Comparison of ENCODE assay signal across 9 cellular contexts in genomic region chr17:47276868-47277267, GRCh38. TPM values are rescaled to one million over a fixed set of nuclear protein-coding genes. Genes with fewer than 3 reads are reported as not detected.
DNase-seq lines count a peak whose midpoint lies in the region; ATAC-seq, FAIRE-seq and TF ChIP-seq lines count a peak whose summit lies in the region.
"Had no signal": no experiment of that assay in that cellular context is flagged by ENCODE, and none has a peak within 500 bp of the region (broad histone marks: within the 10 kb centered on the region; RNA-seq: fewer than 3 reads in every experiment).

No MANE protein-coding gene starts in this region.

- H3K4me3 ChIP-seq in SK-N-SH (ENCODE audit: low read depth in 2 of 2, low read length in 1 of 2) (no peak overlapping the region), bronchial epithelial cell (ENCODE audit: low read depth, low read length) (no peak overlapping the region), lower leg skin (ENCODE audit: low read depth, poor library complexity, severe bottlenecking) (no peak overlapping the region), vagina (no peak overlapping the region)

- TF ChIP-seq RAD21 in SK-N-SH (IDR thresholded peaks at IDR 0.05; ENCODE audit: low read length): no peak

- intact Hi-C loops in lower leg skin (cut with DNase I; ENCODE audit: low total_unique reads) (no loop called here), vagina (cut with DNase I) (loop anchor here (5.0 kb wide), 1 partner anchor 40 kb away; no protein-coding TSS in a partner anchor)

- ATAC-seq in SK-N-SH treated with all-trans-retinoic acid at 6 μM for 48 hours: peak; percentile 57
- no peak for ATAC-seq in GM21529 (IDR thresholded peaks at IDR 0.05; ENCODE audit: unreplicated experiment)
- ATAC-seq in HG02571 (IDR thresholded peaks at IDR 0.05; ENCODE audit: unreplicated experiment): no peak

- H3F3A ChIP-seq in SK-N-SH (replicated peaks; ENCODE audit: insufficient read depth): peaks cover 12% of the 10 kb centered on the region

- no peak for FAIRE-seq in bronchial epithelial cell (lab: Jason Lieb, UNC)
- no peak for FAIRE-seq in H54 (lab: Jason Lieb, UNC)

- 74% methylated on average over 10 of the region's 10 CpGs for WGBS in SK-N-SH (ENCODE audit: low lambda C conversion rate)
- WGBS in lower leg skin, 2 donors: 17 to 19% methylated on average over 10 of the region's 10 CpGs

- H3K27ac ChIP-seq in SK-N-SH (ENCODE audit: low read depth in 2 of 2, low read length in 1 of 2): no peak overlapping the region; a peak in 1 of 4 replicates
- H3K27ac ChIP-seq in vagina: peak overlapping the region; percentile 85
- H3K27ac ChIP-seq: C4-2B had no signal

- no peaks in the 10 kb centered on the region for H3K36me3 ChIP-seq in SK-N-SH (replicated peaks in 1 of 2; ENCODE audit: control insufficient read depth in 1 of 2, insufficient read depth in 2 of 2, low read length in 1 of 2)
- H3K36me3 ChIP-seq in bronchial epithelial cell (ENCODE audit: control insufficient read depth, insufficient read depth, low read length): no peaks in the 10 kb centered on the region
- H3K36me3 ChIP-seq in vagina: no peaks in the 10 kb centered on the region

- POLR2A ChIA-PET in SK-N-SH (lab: Yijun Ruan, JAX): interaction anchor here (1.6 kb wide), 1 partner anchor 9 kb away, joined by 5 read pairs; no protein-coding TSS in a partner anchor

- H3K9ac ChIP-seq in SK-N-SH: no peak overlapping the region

- H3K9me3 ChIP-seq in SK-N-SH (no peaks in the 10 kb centered on the region), vagina (no peaks in the 10 kb centered on the region)

- peaks cover 34 to 44% of the 10 kb centered on the region in 2 experiments for H3K4me1 ChIP-seq in SK-N-SH (ENCODE audit: control insufficient read depth in 1 of 2, insufficient read depth in 2 of 2, low read depth in 1 of 2, low read length in 1 of 2)
- peaks cover 72% of the 10 kb centered on the region for H3K4me1 ChIP-seq in vagina

- TF ChIP-seq EP300 in SK-N-SH (IDR thresholded peaks at IDR 0.05; ENCODE audit: borderline replicate concordance in 1 of 2, low read depth in 1 of 2, low read length in 1 of 2): no peak

- H3K27me3 ChIP-seq in SK-N-SH (ENCODE audit: insufficient read depth) (no peaks in the 10 kb centered on the region), bronchial epithelial cell (ENCODE audit: control insufficient read depth, insufficient read depth, low read length) (no peaks in the 10 kb centered on the region), vagina (no peaks in the 10 kb centered on the region)

- H2AFZ ChIP-seq in SK-N-SH (ENCODE audit: low read depth): no peak overlapping the region

- TF ChIP-seq CTCF in SK-N-SH (IDR thresholded peaks at IDR 0.05) (no peak), bronchial epithelial cell (IDR thresholded peaks at IDR 0.05; ENCODE audit: insufficient read depth, low read length, severe bottlenecking) (no peak), lower leg skin (IDR thresholded peaks at IDR 0.05) (no peak), vagina (IDR thresholded peaks at IDR 0.05) (no peak)

- no peaks in the 10 kb centered on the region for H3K79me2 ChIP-seq in SK-N-SH (ENCODE audit: insufficient read depth)

- CTCF ChIA-PET in SK-N-SH (lab: Yijun Ruan, JAX): interaction anchor here (3.8 to 4.0 kb wide), 2 partner anchors 39 to 47 kb away, joined by 16 to 27 read pairs; no protein-coding TSS in a partner anchor

- H3K9me2 ChIP-seq in SK-N-SH: no peaks in the 10 kb centered on the region

- no peak overlapping the region for H3K4me2 ChIP-seq in SK-N-SH

- TF ChIP-seq POLR2A in lower leg skin (IDR thresholded peaks at IDR 0.05): no peak
- no peak for TF ChIP-seq POLR2A in vagina (IDR thresholded peaks at IDR 0.05)
- TF ChIP-seq POLR2A in H54 (IDR thresholded peaks at IDR 0.05; ENCODE audit: low read depth, low read length): no peak

- H4K20me1 ChIP-seq in SK-N-SH (ENCODE audit: insufficient read depth): no peaks in the 10 kb centered on the region

- DNase-seq in SK-N-SH (no peak), bronchial epithelial cell (ENCODE audit: low read depth) (peak; percentile 43), lower leg skin (ENCODE audit: low spot score in 2 of 2) (peak; percentile 83 to 94), vagina (ENCODE audit: extremely low spot score in 2 of 2) (no peak), H54 (ENCODE audit: insufficient read length, low spot score) (no peak)

TF ChIP-seq in SK-N-SH treated with all-trans-retinoic acid at 6 μM for 48 hours, 23 proteins besides CTCF, POLR2A, EP300 and RAD21:
- no peak for TF ChIP-seq POU6F1 (CRISPR knock-in tag; IDR thresholded peaks at IDR 0.05; ENCODE audit: borderline replicate concordance, low read depth)
- no peak for TF ChIP-seq CREB5 (CRISPR knock-in tag; IDR thresholded peaks at IDR 0.05; ENCODE audit: low read depth)
- TF ChIP-seq ISL1 (CRISPR knock-in tag; IDR thresholded peaks at IDR 0.05): no peak
- no peak for TF ChIP-seq ESRRG (CRISPR knock-in tag; IDR thresholded peaks at IDR 0.05)
- no peak for TF ChIP-seq RARB (CRISPR knock-in tag; IDR thresholded peaks at IDR 0.05)
- TF ChIP-seq ZNF70 (CRISPR knock-in tag; IDR thresholded peaks at IDR 0.05): no peak
- no peak for TF ChIP-seq ZFP3 (CRISPR knock-in tag; IDR thresholded peaks at IDR 0.05)

TF ChIP-seq in SK-N-SH, 30 proteins besides CTCF, POLR2A, EP300 and RAD21:
- TF ChIP-seq ELF1 (IDR thresholded peaks at IDR 0.05) (no peak), IRF3 (IDR thresholded peaks at IDR 0.05; ENCODE audit: low read depth, low read length) (no peak)

RNA-seq across cellular contexts. Expression of gene ITGB3, which starts 23.2 kb away (rescaled TPM):
- polyA plus RNA-seq in SK-N-SH (2012; rRNA removed): 4.4 and 4.6 TPM in 2 replicates
- 2.7 and 3.7 TPM in 2 replicates for polyA plus RNA-seq in SK-N-SH (2012; cell fraction: cytosol; rRNA removed)
- 1.6 and 3.0 TPM in 2 replicates for polyA plus RNA-seq in SK-N-SH (2012; cell fraction: nucleus; rRNA removed)
- total RNA-seq in bronchial epithelial cell (0.26 and 0.51 TPM in 2 replicates), lower leg skin (1 to 10 TPM; 2.2 to 3.7 (median 3.1) TPM), vagina (6.1 TPM)

RNA-seq across cellular contexts. Expression of gene EFCAB13, which starts 46.9 kb away (rescaled TPM):
- 0.16 and 0.36 TPM in 2 replicates for polyA plus RNA-seq in SK-N-SH (2012; rRNA removed)
- polyA plus RNA-seq in SK-N-SH (2012; cell fraction: cytosol; rRNA removed): 0.09 and 0.28 TPM in 2 replicates
- polyA plus RNA-seq in SK-N-SH (2012; cell fraction: nucleus; rRNA removed): 0.21 and 0.45 TPM in 2 replicates
- total RNA-seq in bronchial epithelial cell (0.26 and 5.1 TPM in 2 replicates), lower leg skin (1 to 10 TPM; 1.2 to 4.5 (median 2.8) TPM), vagina (4.2 TPM)

Comparison
In these comparisons a context has a peak if more than half of its experiments do, and no peak if none do; other contexts are left out.
1. DNase-seq: peak in bronchial epithelial cell (single experiment) and lower leg skin (2 of 2); none in SK-N-SH (single experiment), vagina (0 of 2) and H54 (single experiment).